8 cellular contexts compared by ENCODE assay signal in the genomic region with DNA sequence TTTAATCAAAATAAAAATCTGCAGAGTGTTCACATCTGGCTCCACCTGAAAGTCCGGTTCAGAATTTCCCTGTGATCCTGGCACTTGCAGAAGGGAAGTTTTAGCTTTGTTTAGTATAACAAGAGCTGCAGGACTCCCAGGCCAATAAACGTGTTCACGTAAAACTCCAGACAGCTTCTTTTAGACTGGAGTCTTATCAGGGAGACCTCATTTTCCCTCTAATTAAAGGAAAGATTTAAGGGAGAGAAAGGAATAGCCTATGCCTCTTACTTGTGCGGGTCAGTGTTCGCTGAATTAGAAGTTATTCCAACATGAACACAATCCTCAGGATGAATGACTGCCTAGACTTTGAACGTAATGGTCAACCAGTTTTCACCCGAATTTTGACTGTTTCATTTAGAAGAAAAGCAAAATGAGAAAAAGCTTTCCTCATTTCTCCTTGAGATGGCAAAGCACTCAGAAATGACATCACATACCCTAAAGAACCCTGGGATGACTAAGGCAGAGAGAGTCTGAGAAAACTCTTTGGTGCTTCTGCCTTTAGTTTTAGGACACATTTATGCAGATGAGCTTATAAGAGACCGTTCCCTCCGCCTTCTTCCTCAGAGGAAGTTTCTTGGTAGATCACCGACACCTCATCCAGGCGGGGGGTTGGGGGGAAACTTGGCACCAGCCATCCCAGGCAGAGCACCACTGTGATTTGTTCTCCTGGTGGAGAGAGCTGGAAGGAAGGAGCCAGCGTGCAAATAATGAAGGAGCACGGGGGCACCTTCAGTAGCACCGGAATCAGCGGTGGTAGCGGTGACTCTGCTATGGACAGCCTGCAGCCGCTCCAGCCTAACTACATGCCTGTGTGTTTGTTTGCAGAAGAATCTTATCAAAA.
DNase-seq lines count a peak whose midpoint lies in the region; ATAC-seq, FAIRE-seq and TF ChIP-seq lines count a peak whose summit lies in the region.

No MANE protein-coding gene starts in this region.

- DNase-seq in BJ (ENCODE audit: low read depth): no peak
- peak in 1 of 2 experiments; percentile 60 for DNase-seq in PC-9
- DNase-seq in activated naive CD8-positive, alpha-beta T cell treated with anti-CD3 and anti-CD28 coated beads, Interleukin-2, amount 10 ng/mL, durations not matched to agents 7 days and 5 days: peak; percentile 55
- DNase-seq in heart right ventricle: peak; percentile 68 to 83
- DNase-seq in posterior vena cava (ENCODE audit: low spot score): peak; percentile 87
- no peak for DNase-seq in RWPE1 (ENCODE audit: low spot score)
- DNase-seq in D721Med (ENCODE audit: insufficient read length, low spot score): no peak

- 1% methylated on average over 17 of the region's 17 CpGs for WGBS in heart right ventricle, 2 donors

- FAIRE-seq in D721Med (lab: Jason Lieb, UNC): no peak

- no peaks in the 10 kb centered on the region for H4K20me1 ChIP-seq in PC-9 (ENCODE audit: insufficient read depth)

- H3K79me2 ChIP-seq in PC-9 (ENCODE audit: low read depth): no peaks in the 10 kb centered on the region

- intact Hi-C loops in PC-9 (cut with micrococcal nuclease; ENCODE audit: unreplicated experiment) (loop anchor here (1.0 to 5.0 kb wide), 3 partner anchors 17 to 105 kb away; no protein-coding TSS in a partner anchor), heart right ventricle (cut with DNase I) (loop anchor here (1.0 to 10.0 kb wide), 12 partner anchors 55 to 115 kb away; no protein-coding TSS in a partner anchor), posterior vena cava (cut with DNase I) (loop anchor here (10.0 kb wide), 2 partner anchors 57 to 67 kb away; no protein-coding TSS in a partner anchor)

- no peaks in the 10 kb centered on the region for H3F3A ChIP-seq in PC-9 (ENCODE audit: insufficient read depth, low read depth)

- H3K27ac ChIP-seq in PC-9: no peak overlapping the region
- peak overlapping the region; percentile 74 to 97 (median 89) for H3K27ac ChIP-seq in heart right ventricle
- H3K27ac ChIP-seq in RWPE1: no peak overlapping the region

- peaks cover 3% of the 10 kb centered on the region; the same call in 1 of the 2 replicates for H3K9me2 ChIP-seq in PC-9 (ENCODE audit: insufficient read depth)

- H3K4me1 ChIP-seq in PC-9 (replicated peaks; ENCODE audit: insufficient read depth) (no peaks in the 10 kb centered on the region), heart right ventricle (peaks cover 0 to 77% (median 33%) of the 10 kb centered on the region in 9 donors)

- H3K9me3 ChIP-seq in PC-9 (ENCODE audit: insufficient read depth, low read depth) (no peaks in the 10 kb centered on the region), heart right ventricle (no peaks in the 10 kb centered on the region)

- peak overlapping the region; percentile 99 for H3K4me3 Mint-ChIP-seq in activated naive CD8-positive, alpha-beta T cell treated with anti-CD3 and anti-CD28 coated beads, Interleukin-2, amount 10 ng/mL, durations not matched to agents 7 days and 5 days

- H2AFZ ChIP-seq in PC-9: peak overlapping the region; percentile 41; the same call in 1 of the 2 replicates

- no peaks in the 10 kb centered on the region for H3K9me3 Mint-ChIP-seq in activated naive CD8-positive, alpha-beta T cell treated with anti-CD3 and anti-CD28 coated beads, Interleukin-2, amount 10 ng/mL, durations not matched to agents 7 days and 5 days

- H3K27me3 ChIP-seq in BJ (ENCODE audit: control insufficient read depth, insufficient read depth, low read length) (no peaks in the 10 kb centered on the region), PC-9 (ENCODE audit: insufficient read depth, low read depth) (no peaks in the 10 kb centered on the region), heart right ventricle (no peaks in the 10 kb centered on the region)

- H3K36me3 ChIP-seq in BJ (ENCODE audit: control insufficient read depth, insufficient read depth, low read length): no peaks in the 10 kb centered on the region; the same call in 1 of the 2 replicates
- H3K36me3 ChIP-seq in PC-9 (ENCODE audit: low read depth): no peaks in the 10 kb centered on the region
- H3K36me3 ChIP-seq in heart right ventricle: peaks cover 0 to 3% (median 0%) of the 10 kb centered on the region in 9 donors

- H3K27me3 Mint-ChIP-seq in activated naive CD8-positive, alpha-beta T cell treated with anti-CD3 and anti-CD28 coated beads, Interleukin-2, amount 10 ng/mL, durations not matched to agents 7 days and 5 days: no peaks in the 10 kb centered on the region

- TSS peak; percentile 78 for BruUV-seq in PC-9 (replicated peaks; lab: Mats Ljungman, UMichigan)

- TF ChIP-seq CTCF in BJ (IDR thresholded peaks at IDR 0.05; ENCODE audit: insufficient read depth, low read depth, low read length): peak; percentile 50
- no peak for TF ChIP-seq CTCF in PC-9 (conservative IDR thresholded peaks at IDR 0.05)
- peak in 7 of 9 donors; percentile 13 to 42 (median 35) for TF ChIP-seq CTCF in heart right ventricle (IDR thresholded peaks at IDR 0.05)
- no peak for TF ChIP-seq CTCF in RWPE1 (conservative IDR thresholded peaks at IDR 0.05; ENCODE audit: low read depth)
- TF ChIP-seq CTCF in D721Med (IDR thresholded peaks at IDR 0.05; ENCODE audit: insufficient read depth, missing control alignments): no peak

- peaks cover 26% of the 10 kb centered on the region for H3K36me3 Mint-ChIP-seq in activated naive CD8-positive, alpha-beta T cell treated with anti-CD3 and anti-CD28 coated beads, Interleukin-2, amount 10 ng/mL, durations not matched to agents 7 days and 5 days

- peak overlapping the region; percentile 96 for H3K27ac Mint-ChIP-seq in activated naive CD8-positive, alpha-beta T cell treated with anti-CD3 and anti-CD28 coated beads, Interleukin-2, amount 10 ng/mL, durations not matched to agents 7 days and 5 days

- H3K4me2 ChIP-seq in PC-9: no peak overlapping the region

- ATAC-seq in GM21619 (IDR thresholded peaks at IDR 0.05; ENCODE audit: unreplicated experiment): peak; percentile 19
- peak; percentile 19 for ATAC-seq in activated naive CD8-positive, alpha-beta T cell treated with anti-CD3 and anti-CD28 coated beads, Interleukin-2, amount 10 ng/mL, durations not matched to agents 7 days and 5 days (ENCODE audit: low read depth)
- ATAC-seq in heart right ventricle: peak; percentile 44 to 87 (median 66)

- H3K4me3 ChIP-seq in BJ (ENCODE audit: low read depth, low read length) (peak overlapping the region; percentile 60), PC-9 (no peak overlapping the region), heart right ventricle (peak overlapping the region; percentile 32 to 72 (median 60))

- POLR2A ChIA-PET in BJ (lab: Charles Lee) (interaction anchor here (1.8 to 2.3 kb wide), 2 partner anchors 10 to 61 kb away, joined by 10 to 14 read pairs; no protein-coding TSS in a partner anchor), PC-9 (lab: Charles Lee; ENCODE audit: unreplicated experiment) (interaction anchor here (0.6 to 1.2 kb wide), 5 partner anchors 26 to 1088 kb away, joined by 3 to 11 read pairs (median 5); no protein-coding TSS in a partner anchor), RWPE1 (lab: Yijun Ruan, JAX; ENCODE audit: low non-redundant PET) (no interaction called here)
- POLR2A ChIA-PET in activated naive CD8-positive, alpha-beta T cell treated with anti-CD3 and anti-CD28 coated beads, Interleukin-2, amount 10 ng/mL, durations not matched to agents 7 days and 5 days (lab: Charles Lee): interaction anchor here (0.6 to 4.3 kb wide), 14 partner anchors 10 to 599 kb away, joined by 3 to 33 read pairs (median 6); no protein-coding TSS in a partner anchor

- peaks cover 51% of the 10 kb centered on the region for H3K4me1 Mint-ChIP-seq in activated naive CD8-positive, alpha-beta T cell treated with anti-CD3 and anti-CD28 coated beads, Interleukin-2, amount 10 ng/mL, durations not matched to agents 7 days and 5 days

- CTCF ChIA-PET in BJ (lab: Yijun Ruan, JAX) (interaction anchor here (0.6 to 2.5 kb wide), 26 partner anchors 10 to 848 kb away, joined by 3 to 16 read pairs (median 3); no protein-coding TSS in a partner anchor), PC-9 (lab: Charles Lee) (interaction anchor here (0.6 to 1.4 kb wide), 5 partner anchors 11 to 817 kb away, joined by 3 to 12 read pairs (median 4); no protein-coding TSS in a partner anchor), RWPE1 (lab: Yijun Ruan, JAX) (interaction anchor here (1.7 kb wide), 1 partner anchor 15 kb away, joined by 3 read pairs; no protein-coding TSS in a partner anchor)

Comparison
In these comparisons a context has a peak if more than half of its experiments do, and no peak if none do; other contexts are left out.
1. DNase-seq: peak in activated naive CD8-positive, alpha-beta T cell treated with anti-CD3 and anti-CD28 coated beads, Interleukin-2, amount 10 ng/mL, durations not matched to agents 7 days and 5 days (single experiment), heart right ventricle (2 of 2) and posterior vena cava (single experiment); none in BJ (single experiment), RWPE1 (single experiment) and D721Med (single experiment).
2. CTCF ChIP-seq: peak in BJ (single experiment) and heart right ventricle (7 of 9); none in PC-9 (single experiment), RWPE1 (single experiment) and D721Med (single experiment).
3. H3K27ac ChIP-seq: peak in heart right ventricle (10 of 10); none in PC-9 (single experiment) and RWPE1 (single experiment).
4. Peak in every context shown above with its lines, with median percentiles within 50 percentile points of each other: ATAC-seq.